In the genomic region with DNA sequence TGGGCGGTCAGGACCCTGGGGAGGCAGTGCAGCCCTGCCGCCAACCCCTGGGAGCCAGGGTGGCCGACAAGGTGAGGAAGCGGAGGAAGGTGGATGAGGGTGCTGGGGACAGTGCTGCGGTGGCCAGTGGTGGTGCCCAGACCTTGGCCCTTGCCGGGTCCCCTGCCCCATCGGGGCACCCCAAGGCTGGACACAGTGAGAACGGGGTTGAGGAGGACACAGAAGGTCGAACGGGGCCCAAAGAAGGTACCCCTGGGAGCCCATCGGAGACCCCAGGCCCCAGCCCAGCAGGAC, we compare ENCODE assay signal across 17 cellular contexts. TPM values are rescaled to one million over a fixed set of nuclear protein-coding genes. Genes with fewer than 3 reads are reported as not detected.
DNase-seq lines count a peak whose midpoint lies in the region; ATAC-seq and TF ChIP-seq lines count a peak whose summit lies in the region.
"Had no signal": no experiment of that assay in that cellular context is flagged by ENCODE, and none has a peak within 500 bp of the region (broad histone marks: within the 10 kb centered on the region; RNA-seq: fewer than 3 reads in every experiment).

No MANE protein-coding gene starts in this region.

- no peak overlapping the region for H3K4ac ChIP-seq in trophoblast cell (ENCODE audit: low read depth, low read length)

- in situ Hi-C loops in Panc1 (cut with HindIII; ENCODE audit: low pct_unique_long_range_greater_than_20kb, low sequenced_read_pairs) = no loop called here

- intact Hi-C loops in HCT116 (cut with micrococcal nuclease) = no loop called here
- intact Hi-C loops in Panc1 (cut with micrococcal nuclease; ENCODE audit: unreplicated experiment) = no loop called here

- no peak for TF ChIP-seq RAD21 in HCT116 (IDR thresholded peaks at IDR 0.05; ENCODE audit: low read depth)

- H3K4me1 Mint-ChIP-seq in GM23338 = peaks cover 13% of the 10 kb centered on the region

- H3K27ac ChIP-seq in HCT116 (ENCODE audit: low read depth, low read length) (no peak overlapping the region), Panc1 (ENCODE audit: low read length) (no peak overlapping the region), trophoblast cell (ENCODE audit: low read depth, low read length) (no peak overlapping the region), GM23338 (ENCODE audit: low read depth) (no peak overlapping the region)
- H3K27ac ChIP-seq: C4-2B, GM23248, SJSA1 had no signal

- no CpG with 5 or more reads among the region's 11 CpGs for WGBS in trophoblast cell (ENCODE audit: extremely low coverage, insufficient coverage, insufficient read length)

- H3K9me2 ChIP-seq in HCT116 (ENCODE audit: insufficient read depth) = no peaks in the 10 kb centered on the region
- no peaks in the 10 kb centered on the region for H3K9me2 ChIP-seq in GM23338 (ENCODE audit: insufficient read depth)

- H3K4me3 ChIP-seq in HCT116 (replicated peaks in 1 of 2; ENCODE audit: low read depth in 1 of 2, low read length in 2 of 2) (no peak overlapping the region), Panc1 (ENCODE audit: low read depth in 2 of 2, low read length in 2 of 2) (no peak overlapping the region), trophoblast cell (ENCODE audit: low read depth, low read length) (no peak overlapping the region), GM23338 (no peak overlapping the region)
- H3K4me3 ChIP-seq: GM23248, SJSA1 had no signal

- H3K79me2 ChIP-seq in HCT116 (ENCODE audit: insufficient read depth, low read length) = peaks cover 27% of the 10 kb centered on the region
- H3K79me2 ChIP-seq in trophoblast cell (ENCODE audit: control insufficient read depth, insufficient read depth, low read length, poor library complexity) = peaks cover 10% of the 10 kb centered on the region
- 0 out of 2 replicates have a peak, but pooled peaks cover 3% of the 10 kb centered on the region for H3K79me2 ChIP-seq in GM23338 (replicated peaks; ENCODE audit: insufficient read depth)

- DNase-seq in HCT116 (ENCODE audit: low read depth, low spot score) (no peak), Panc1 (ENCODE audit: low read depth, low spot score) (no peak), trophoblast cell (no peak), GM23338 (ENCODE audit: low spot score) (no peak), DMS153 (lab: John Stamatoyannopoulos, UW) (no peak)
- DNase-seq: ACHN, DND-41, GM23248, NCI-H1105, NCI-H1694, NCI-H2227 treated with DMSO at 0.1 percent for 48 hours, NCI-H510A treated with DMSO at 0.1 percent for 48 hours, NCI-H774, OCI-M1 had no signal

- no peak overlapping the region for H3K14ac ChIP-seq in trophoblast cell (ENCODE audit: low read length)

- no peak for TF ChIP-seq POLR2A in HCT116 (IDR thresholded peaks at IDR 0.05; ENCODE audit: borderline replicate concordance, extremely low read depth, insufficient read depth, insufficient read length)

- no peak overlapping the region for H3K9ac ChIP-seq in HCT116 (ENCODE audit: low read length)
- H3K9ac ChIP-seq in trophoblast cell (ENCODE audit: low read length) = no peak overlapping the region
- H3K9ac ChIP-seq: GM23248 had no signal

- peak overlapping the region; percentile 25 for H2BK120ac ChIP-seq in trophoblast cell (ENCODE audit: insufficient read depth, low read length, poor library complexity)

- H3K27me3 Mint-ChIP-seq in GM23338 (ENCODE audit: insufficient read depth, low read depth, poor library complexity) = peaks cover 19% of the 10 kb centered on the region

- peaks cover 20% of the 10 kb centered on the region for H3K79me1 ChIP-seq in trophoblast cell (ENCODE audit: low read length)

- peaks cover 9% of the 10 kb centered on the region; the same call in 1 of the 3 replicates for H3K36me3 Mint-ChIP-seq in GM23338 (ENCODE audit: low read depth)

- TF ChIP-seq CTCF in HCT116 (IDR thresholded peaks at IDR 0.05 in 2 of 3, conservative IDR thresholded peaks at IDR 0.05 in 1 of 3; ENCODE audit: borderline replicate concordance in 1 of 3, insufficient read depth in 1 of 3, low read depth in 2 of 3, low read length in 2 of 3) (no peak), Panc1 (IDR thresholded peaks at IDR 0.05) (no peak), GM23338 (conservative IDR thresholded peaks at IDR 0.05; ENCODE audit: low read depth in 2 of 2) (no peak)

- no peaks in the 10 kb centered on the region for H3K9me3 Mint-ChIP-seq in GM23338
- H3K9me3 Mint-ChIP-seq: T-helper 1 cell treated with Interleukin-12 subunit alpha and Interleukin-12 subunit beta and Interleukin-4 antibody, amounts not matched to agents 30 μg/mL and 1 μg/mL, for 36 hours had no signal

- BruUV-seq in HCT116 (replicated peaks; lab: Mats Ljungman, UMichigan) (TSS peak; percentile 46), Panc1 (replicated peaks; lab: Mats Ljungman, UMichigan) (TSS peak; percentile 91)

- H2BK12ac ChIP-seq in trophoblast cell (ENCODE audit: low read length) = no peak overlapping the region

- no peak overlapping the region for H4K8ac ChIP-seq in trophoblast cell (ENCODE audit: low read depth, low read length)

- no peak overlapping the region for H3K4me3 Mint-ChIP-seq in GM23338
- H3K4me3 Mint-ChIP-seq: T-helper 1 cell treated with Interleukin-12 subunit alpha and Interleukin-12 subunit beta and Interleukin-4 antibody, amounts not matched to agents 30 μg/mL and 1 μg/mL, for 36 hours had no signal

- CTCF ChIA-PET in HCT116 (lab: Charles Lee) (no interaction called here), Panc1 (lab: Charles Lee) (no interaction called here)

- H3K36me3 ChIP-seq in HCT116 (ENCODE audit: control insufficient read depth in 1 of 2, insufficient read depth in 2 of 2, low read length in 2 of 2) (peaks cover 24 to 33% of the 10 kb centered on the region in 2 experiments), Panc1 (ENCODE audit: control insufficient read depth, insufficient read depth, low read length) (peaks cover 5% of the 10 kb centered on the region; the same call in 1 of the 2 replicates), trophoblast cell (ENCODE audit: control insufficient read depth in 1 of 2, insufficient read depth in 2 of 2, low read length in 2 of 2) (peaks cover 46 to 49% of the 10 kb centered on the region in 2 experiments), GM23338 (ENCODE audit: insufficient read depth) (no peaks in the 10 kb centered on the region)

- H3K27me3 ChIP-seq in HCT116 (ENCODE audit: insufficient read depth, low read length) = no peaks in the 10 kb centered on the region
- no peaks in the 10 kb centered on the region for H3K27me3 ChIP-seq in Panc1 (ENCODE audit: control insufficient read depth, insufficient read depth, low read length)
- no peaks in the 10 kb centered on the region for H3K27me3 ChIP-seq in trophoblast cell (ENCODE audit: insufficient read depth, low read length)
- H3K27me3 ChIP-seq in GM23338 (ENCODE audit: insufficient read depth) = peaks cover 7% of the 10 kb centered on the region; the same call in 1 of the 2 replicates

- H3K23ac ChIP-seq in trophoblast cell (ENCODE audit: low read length) = no peak overlapping the region

- H3K9me3 ChIP-seq in HCT116 (ENCODE audit: control insufficient read depth in 1 of 2, insufficient read depth in 1 of 2, low read depth in 1 of 2, low read length in 2 of 2) (no peaks in the 10 kb centered on the region), Panc1 (ENCODE audit: control insufficient read depth, insufficient read depth, low read depth, low read length) (no peaks in the 10 kb centered on the region), trophoblast cell (ENCODE audit: insufficient read depth, low read depth, low read length) (no peaks in the 10 kb centered on the region)
- H3K9me3 ChIP-seq: SJSA1 had no signal

- no peak overlapping the region for H4K12ac ChIP-seq in trophoblast cell (ENCODE audit: low read depth, low read length)

- no peak overlapping the region for H3K27ac Mint-ChIP-seq in GM23338
- H3K27ac Mint-ChIP-seq: T-helper 1 cell treated with Interleukin-12 subunit alpha and Interleukin-12 subunit beta and Interleukin-4 antibody, amounts not matched to agents 30 μg/mL and 1 μg/mL, for 36 hours had no signal

- RAD21 ChIA-PET in HCT116 (lab: Charles Lee; ENCODE audit: low non-redundant PET in 1 of 2, low total read pairs in 2 of 2, uncharacterized antibody in 2 of 2, unreplicated experiment in 2 of 2) = no interaction called here

- POLR2A ChIA-PET in HCT116 (lab: Charles Lee) = no interaction called here
- POLR2A ChIA-PET in Panc1 (lab: Charles Lee) = no interaction called here

- no peak overlapping the region for H3K18ac ChIP-seq in trophoblast cell (ENCODE audit: low read length)

- no peak overlapping the region for H2AK5ac ChIP-seq in trophoblast cell (ENCODE audit: low read length)

- H4K20me1 ChIP-seq in HCT116 (ENCODE audit: insufficient read depth) (no peaks in the 10 kb centered on the region; the same call in 1 of the 2 replicates), GM23338 (replicated peaks; ENCODE audit: insufficient read depth) (no peaks in the 10 kb centered on the region; the same call in 1 of the 2 replicates)

- no peak overlapping the region for H2BK5ac ChIP-seq in trophoblast cell (ENCODE audit: low read depth, low read length, poor library complexity)

- H3K4me2 ChIP-seq in HCT116 (ENCODE audit: low read length) (no peak overlapping the region), trophoblast cell (ENCODE audit: low read length) (no peak overlapping the region), GM23338 (no peak overlapping the region)

- peaks cover 21 to 36% of the 10 kb centered on the region in 2 experiments for H3K4me1 ChIP-seq in HCT116 (ENCODE audit: control insufficient read depth in 1 of 2, insufficient read depth in 2 of 2, low read length in 2 of 2)
- peaks cover 39% of the 10 kb centered on the region for H3K4me1 ChIP-seq in Panc1 (ENCODE audit: control insufficient read depth, insufficient read depth, low read length)
- H3K4me1 ChIP-seq in trophoblast cell (ENCODE audit: control insufficient read depth in 1 of 2, insufficient read depth in 2 of 2, low read length in 2 of 2) = peaks cover 24 to 34% of the 10 kb centered on the region in 2 experiments
- peaks cover 6% of the 10 kb centered on the region; the same call in 1 of the 2 replicates for H3K4me1 ChIP-seq in GM23338 (ENCODE audit: insufficient read depth)

- ATAC-seq in HCT116 (no peak), Panc1 (no peak), GM23338 (no peak)

- H2AFZ ChIP-seq in HCT116 (ENCODE audit: low read depth, low read length, poor library complexity, severe bottlenecking) (no peak overlapping the region), trophoblast cell (ENCODE audit: insufficient read depth, low read length, poor library complexity) (no peak overlapping the region), GM23338 (no peak overlapping the region)
- H2AFZ ChIP-seq: GM23248 had no signal

- peak overlapping the region; percentile 11 for H4K91ac ChIP-seq in trophoblast cell (ENCODE audit: low read depth, low read length)

- 0 out of 2 replicates have a peak, but pooled peaks cover 3% of the 10 kb centered on the region for H3F3A ChIP-seq in GM23338 (replicated peaks; ENCODE audit: low read depth)

RNA-seq across cellular contexts. Expression of gene COL9A3, which starts 4.0 kb away (rescaled TPM):
- total RNA-seq in HCT116 (2021; ENCODE audit: unreplicated experiment) (29.7 TPM), Panc1 (2021; ENCODE audit: unreplicated experiment) (46.6 TPM)
- 15.9 and 20.7 TPM in 2 replicates for polyA plus RNA-seq in HCT116 (2012)
- 53.7 TPM for polyA plus RNA-seq in Panc1 (2012; ENCODE audit: insufficient read length)
- polyA plus RNA-seq in trophoblast cell (2013) = 243 and 264 TPM in 2 replicates
- 110 and 113 TPM in 2 replicates for total RNA-seq in GM23338 (2014; rRNA removed; shearing (Covaris generic))
- 74.9 and 79.4 TPM in 2 replicates for polyA plus RNA-seq in GM23338 (2016; fragmentation: Nextera tagmentation; extraction: Ambion mirVana)
- total RNA-seq: GM23248, SJSA1 had no signal

RNA-seq across cellular contexts. Expression of gene OGFR, which starts 8.2 kb away (rescaled TPM):
- 73.6 TPM for total RNA-seq in HCT116 (2021; ENCODE audit: unreplicated experiment)
- 59.4 and 59.5 TPM in 2 replicates for polyA plus RNA-seq in HCT116 (2012)
- 47.3 TPM for total RNA-seq in Panc1 (2021; ENCODE audit: unreplicated experiment)
- polyA plus RNA-seq in Panc1 (2012; ENCODE audit: insufficient read length) = 60.2 TPM
- polyA plus RNA-seq in trophoblast cell (2013) = 31.8 and 32.7 TPM in 2 replicates
- total RNA-seq in GM23338 (2014; rRNA removed; shearing (Covaris generic)) = 48.8 and 50.6 TPM in 2 replicates
- 9.6 and 12.3 TPM in 2 replicates for polyA plus RNA-seq in GM23338 (2016; fragmentation: Nextera tagmentation; extraction: Ambion mirVana)

RNA-seq across cellular contexts. Expression of gene MRGBP, which starts 16.6 kb away (rescaled TPM):
- total RNA-seq in HCT116 (2021; ENCODE audit: unreplicated experiment) (33.8 TPM), Panc1 (2021; ENCODE audit: unreplicated experiment) (49.9 TPM)
- 28.7 and 30.0 TPM in 2 replicates for polyA plus RNA-seq in HCT116 (2012)
- 46.9 TPM for polyA plus RNA-seq in Panc1 (2012; ENCODE audit: insufficient read length)
- 13.3 and 13.7 TPM in 2 replicates for polyA plus RNA-seq in trophoblast cell (2013)
- 24.3 and 26.0 TPM in 2 replicates for total RNA-seq in GM23338 (2014; rRNA removed; shearing (Covaris generic))
- polyA plus RNA-seq in GM23338 (2016; fragmentation: Nextera tagmentation; extraction: Ambion mirVana) = 19.7 and 20.9 TPM in 2 replicates

RNA-seq across cellular contexts. Expression of gene TCFL5, which starts 48.8 kb away (rescaled TPM):
- total RNA-seq in HCT116 (2021; ENCODE audit: unreplicated experiment) (20.4 TPM), Panc1 (2021; ENCODE audit: unreplicated experiment) (23.8 TPM)
- 8.9 and 10.9 TPM in 2 replicates for polyA plus RNA-seq in HCT116 (2012)
- 22.3 TPM for polyA plus RNA-seq in Panc1 (2012; ENCODE audit: insufficient read length)
- polyA plus RNA-seq in trophoblast cell (2013) = 4.6 and 5.0 TPM in 2 replicates
- 18.8 and 19.3 TPM in 2 replicates for total RNA-seq in GM23338 (2014; rRNA removed; shearing (Covaris generic))
- polyA plus RNA-seq in GM23338 (2016; fragmentation: Nextera tagmentation; extraction: Ambion mirVana) = 5.4 and 5.8 TPM in 2 replicates
